Comparison of ENCODE assay signal across 34 cellular contexts in genomic region chr5:154669402-154669801, GRCh38.
"Had no signal": no experiment of that assay in that cellular context is flagged by ENCODE, and none has a peak within 500 bp of the region (broad histone marks: within the 10 kb centered on the region; RNA-seq: fewer than 3 reads in every experiment).

No MANE protein-coding gene starts in this region.

- H3K4me3 ChIP-seq: MG63 had no signal

- H3K36me3 ChIP-seq: MG63 had no signal

- DNase-seq: Karpas-422, Kasumi-1, MG63, MM.1S, MV-4-11, NCI-H1048, NCI-H1092, NCI-H1092 treated with DMSO at 0.1 percent for 48 hours, NCI-H1105 treated with DMSO at 0.1 percent for 48 hours, NCI-H1417, NCI-H1417 treated with DMSO at 0.1 percent for 48 hours, NCI-H1436, NCI-H1436 treated with DMSO at 0.1 percent for 48 hours, NCI-H146, NCI-H1694, NCI-H1694 treated with DMSO at 0.1 percent for 48 hours, NCI-H187, NCI-H187 treated with DMSO at 0.1 percent for 48 hours, NCI-H1930, NCI-H2029, NCI-H2029 treated with DMSO at 0.1 percent for 48 hours, NCI-H2081, NCI-H2081 treated with DMSO at 0.1 percent for 48 hours, NCI-H2107, NCI-H2171, NCI-H2171 treated with DMSO at 0.1 percent for 48 hours, NCI-H2227 treated with DMSO at 0.1 percent for 48 hours, NCI-H226, NCI-H345, NCI-H446, NCI-H446 treated with DMSO at 0.1 percent for 48 hours, NCI-H510A, NCI-H510A treated with DMSO at 0.1 percent for 48 hours, NCI-H524 had no signal

- H3K27me3 ChIP-seq: MG63 had no signal
